ENCODE assay signal across 18 cellular contexts in genomic region chr20:61056136-61056535, GRCh38.
A peak's percentile ranks its signal among the peaks of the same experiment; 100 is the strongest.
DNase-seq lines count a peak whose midpoint lies in the region; ATAC-seq and TF ChIP-seq lines count a peak whose summit lies in the region.
"Had no signal": no experiment of that assay in that cellular context is flagged by ENCODE, and none has a peak within 500 bp of the region (broad histone marks: within the 10 kb centered on the region; RNA-seq: fewer than 3 reads in every experiment).

No MANE protein-coding gene starts in this region.

- no peaks in the 10 kb centered on the region for H3K9me3 ChIP-seq in left ventricle myocardium inferior (replicated peaks)
- no peaks in the 10 kb centered on the region for H3K9me3 ChIP-seq in sigmoid colon
- H3K9me3 ChIP-seq: BLaER1 had no signal

- peaks cover 11% of the 10 kb centered on the region for H3K36me3 Mint-ChIP-seq in glutamatergic neuron (ENCODE audit: unreplicated experiment)
- H3K36me3 Mint-ChIP-seq: CD4-positive, CD25-positive, alpha-beta regulatory T cell; CD8-positive, alpha-beta T cell had no signal

- H3K27me3 ChIP-seq in left ventricle myocardium inferior (ENCODE audit: low read depth) (peaks cover 35% of the 10 kb centered on the region), sigmoid colon (peaks cover 0 to 5% (median 0%) of the 10 kb centered on the region in 3 donors), foreskin keratinocyte (no peaks in the 10 kb centered on the region)
- H3K27me3 ChIP-seq: BLaER1 had no signal

- H3K4me3 ChIP-seq in left ventricle myocardium inferior (no peak overlapping the region), sigmoid colon (no peak overlapping the region)
- H3K4me3 ChIP-seq: BLaER1, GM23248 had no signal

- H3K4me1 ChIP-seq in left ventricle myocardium inferior (no peaks in the 10 kb centered on the region), sigmoid colon (no peaks in the 10 kb centered on the region), foreskin keratinocyte (no peaks in the 10 kb centered on the region)
- H3K4me1 ChIP-seq: Caco-2 had no signal

- intact Hi-C loops in cardiac septum (cut with DNase I): no loop called here
- intact Hi-C loops in left ventricle myocardium inferior (cut with micrococcal nuclease): no loop called here
- intact Hi-C loops in sigmoid colon (cut with DNase I): no loop called here

- TF ChIP-seq POLR2A in sigmoid colon (IDR thresholded peaks at IDR 0.05): no peak

- H3K27ac Mint-ChIP-seq in glutamatergic neuron (ENCODE audit: unreplicated experiment): no peak overlapping the region
- H3K27ac Mint-ChIP-seq: B cell; CD4-positive, CD25-positive, alpha-beta regulatory T cell; CD8-positive, alpha-beta T cell had no signal

- 78 to 81% methylated on average over 9 of the region's 9 CpGs for WGBS in sigmoid colon, 2 donors

- peaks cover 11% of the 10 kb centered on the region for H3K27me3 Mint-ChIP-seq in glutamatergic neuron (ENCODE audit: unreplicated experiment)
- H3K27me3 Mint-ChIP-seq: B cell; CD4-positive, CD25-positive, alpha-beta regulatory T cell had no signal

- no peak for TF ChIP-seq CTCF in left ventricle myocardium inferior (IDR thresholded peaks at IDR 0.05; ENCODE audit: borderline replicate concordance)
- no peak for TF ChIP-seq CTCF in glutamatergic neuron (IDR thresholded peaks at IDR 0.05; ENCODE audit: partially characterized antibody, unreplicated experiment)
- no peak for TF ChIP-seq CTCF in sigmoid colon (IDR thresholded peaks at IDR 0.05)
- TF ChIP-seq CTCF in foreskin keratinocyte (conservative IDR thresholded peaks at IDR 0.05): no peak

- H3K4me1 Mint-ChIP-seq in glutamatergic neuron (ENCODE audit: low read depth, unreplicated experiment): peaks cover 19% of the 10 kb centered on the region
- H3K4me1 Mint-ChIP-seq: B cell; CD4-positive, CD25-positive, alpha-beta regulatory T cell had no signal

- H3K9me3 Mint-ChIP-seq in glutamatergic neuron (ENCODE audit: unreplicated experiment): peaks cover 3% of the 10 kb centered on the region
- H3K9me3 Mint-ChIP-seq: CD8-positive, alpha-beta T cell had no signal

- H3K4me3 Mint-ChIP-seq in glutamatergic neuron (ENCODE audit: unreplicated experiment): peak overlapping the region; percentile 38
- H3K4me3 Mint-ChIP-seq: B cell; CD4-positive, CD25-positive, alpha-beta regulatory T cell; CD8-positive, alpha-beta T cell had no signal

- H3K27ac ChIP-seq in left ventricle myocardium inferior (replicated peaks) (no peak overlapping the region), sigmoid colon (no peak overlapping the region), foreskin keratinocyte (no peak overlapping the region)
- H3K27ac ChIP-seq: 22Rv1, BLaER1, C4-2B, GM23248 had no signal

- H3K36me3 ChIP-seq in left ventricle myocardium inferior (no peaks in the 10 kb centered on the region), sigmoid colon (no peaks in the 10 kb centered on the region)
- H3K36me3 ChIP-seq: BLaER1 had no signal

- ATAC-seq in foreskin keratinocyte: no peak
- no peak for ATAC-seq in GM21786 (IDR thresholded peaks at IDR 0.05; ENCODE audit: unreplicated experiment)
- ATAC-seq: CD8-positive, alpha-beta T cell had no signal

- DNase-seq in cardiac septum (ENCODE audit: low spot score) (peak; percentile 68), left ventricle myocardium inferior (no peak), glutamatergic neuron (no peak), sigmoid colon (peak; percentile 36), foreskin keratinocyte (no peak)
- DNase-seq: CD4-positive, CD25-positive, alpha-beta regulatory T cell; CD8-positive, alpha-beta T cell; DMS153; DND-41; GM23248; H7; HCEC 1CT had no signal

- no peak for TF ChIP-seq EP300 in sigmoid colon (IDR thresholded peaks at IDR 0.05)

Comparison
In these comparisons a context has a peak if more than half of its experiments do, and no peak if none do; other contexts are left out.
1. DNase-seq: peak in cardiac septum (single experiment) and sigmoid colon (single experiment); none in left ventricle myocardium inferior (single experiment), glutamatergic neuron (single experiment) and foreskin keratinocyte (0 of 2).